ENCODE assay signal across 27 cellular contexts in the genomic region with DNA sequence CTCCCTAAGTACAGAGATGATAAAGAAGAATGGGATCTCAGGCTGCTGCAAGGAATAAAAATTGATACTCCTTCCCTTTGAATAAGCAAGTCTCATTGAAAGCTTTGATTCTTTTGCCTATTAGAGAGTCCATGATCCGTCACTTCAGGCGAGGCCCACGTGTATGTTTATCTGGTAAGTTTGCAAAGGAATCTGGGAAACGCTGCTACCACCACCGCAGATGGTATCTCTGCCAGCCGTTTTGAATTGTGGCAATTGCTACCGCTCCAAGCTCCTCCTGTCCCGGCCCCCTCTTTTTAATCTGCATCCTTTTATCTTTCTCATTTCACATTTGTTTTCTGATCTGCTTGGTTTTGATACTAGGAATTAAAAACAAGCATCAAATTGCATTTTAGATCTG. TPM values are rescaled to one million over a fixed set of nuclear protein-coding genes. Genes with fewer than 3 reads are reported as not detected.
"Had no signal": no experiment of that assay in that cellular context is flagged by ENCODE, and none has a peak within 500 bp of the region (broad histone marks: within the 10 kb centered on the region; RNA-seq: fewer than 3 reads in every experiment).

No MANE protein-coding gene starts in this region.

- H3K36me3 ChIP-seq: brain microvascular endothelial cell had no signal

- H2AFZ ChIP-seq: PC-9 had no signal

- DNase-seq: activated CD4-positive, alpha-beta T cell treated with anti-CD3 and anti-CD28 coated beads, Interleukin-2, amount 10 ng/mL, durations not matched to agents 24 days and 14 days; activated CD4-positive, alpha-beta T cell treated with anti-CD3 and anti-CD28 coated beads, Interleukin-2, amount 50 U/mL, for 4 hours; activated CD8-positive, alpha-beta T cell treated with anti-CD3 and anti-CD28 coated beads for 36 hours; activated effector memory CD4-positive, alpha-beta T cell treated with anti-CD3 and anti-CD28 coated beads, Interleukin-2, amount 50 U/mL, for 16 hours; activated naive CD4-positive, alpha-beta T cell; activated naive CD4-positive, alpha-beta T cell treated with anti-CD3 and anti-CD28 coated beads, Interleukin-2, amount 50 U/mL, for 16 hours; activated naive CD8-positive, alpha-beta T cell treated with anti-CD3 and anti-CD28 coated beads for 36 hours; activated T-cell treated with anti-CD3 and anti-CD28 coated beads, Interleukin-2, amount 50 U/mL, for 1 hour; activated T-cell treated with anti-CD3 and anti-CD28 coated beads, Interleukin-2, amount 50 U/mL, for 72 hours; amniotic stem cell; aorta; brain microvascular endothelial cell; central memory CD4-positive, alpha-beta T cell; KG1; NCI-H1092 treated with DMSO at 0.1 percent for 48 hours; NCI-H1417; NCI-H146; NCI-H187; NCI-H2029 treated with DMSO at 0.1 percent for 48 hours; NCI-H345; NCI-H524 treated with DMSO at 0.1 percent for 48 hours; NK-92 treated with Interleukin-12 subunit alpha and Interleukin-12 subunit beta, amount 100 ng/mL, for 24 hours; PC-9; Right ventricle myocardium superior had no signal

- H3K27me3 ChIP-seq: brain microvascular endothelial cell had no signal

- ATAC-seq: activated CD8-positive, alpha-beta T cell treated with anti-CD3 and anti-CD28 coated beads for 36 hours; activated T-cell treated with anti-CD3 and anti-CD28 coated beads, Interleukin-2, amount 50 U/mL, for 72 hours; activated T-helper 17 cell treated with anti-CD3 and anti-CD28 coated beads, Interleukin-2, amount 50 U/mL, for 72 hours had no signal

- H3K27ac ChIP-seq: brain microvascular endothelial cell, PC-9 had no signal

- H3K4me3 ChIP-seq: PC-9 had no signal

- H3K4me2 ChIP-seq: PC-9 had no signal

RNA-seq across cellular contexts. Expression of a gene that starts 42.9 kb away (rescaled TPM):
- total RNA-seq: activated CD4-positive, alpha-beta T cell treated with anti-CD3 and anti-CD28 coated beads, Interleukin-2, amount 10 ng/mL, durations not matched to agents 24 days and 14 days; activated CD8-positive, alpha-beta memory T cell treated with anti-CD3 and anti-CD28 coated beads for 36 hours; activated CD8-positive, alpha-beta T cell treated with anti-CD3 and anti-CD28 coated beads for 36 hours; activated naive CD8-positive, alpha-beta T cell treated with anti-CD3 and anti-CD28 coated beads for 36 hours; activated T-cell treated with anti-CD3 and anti-CD28 coated beads, Interleukin-2, amount 50 U/mL, for 72 hours; activated T-helper 17 cell treated with anti-CD3 and anti-CD28 coated beads, Interleukin-2, amount 50 U/mL, for 72 hours; NCI-H460; PC-9 had no signal
